Comparison of ENCODE assay signal across 8 cellular contexts in genomic region chr3:51982352-51982837, GRCh38. TPM values are rescaled to one million over a fixed set of nuclear protein-coding genes. Genes with fewer than 3 reads are reported as not detected.
A peak's percentile ranks its signal among the peaks of the same experiment; 100 is the strongest.
DNase-seq lines count a peak whose midpoint lies in the region; ATAC-seq and TF ChIP-seq lines count a peak whose summit lies in the region.

No MANE protein-coding gene starts in this region.

- TF ChIP-seq CTCF in AG04449 (IDR thresholded peaks at IDR 0.05; ENCODE audit: insufficient read depth, low read length, missing control alignments) (peak; percentile 64), GM12874 (IDR thresholded peaks at IDR 0.05; ENCODE audit: insufficient read depth, low read depth, low read length) (peak; percentile 92), left ventricle myocardium inferior (IDR thresholded peaks at IDR 0.05; ENCODE audit: borderline replicate concordance) (peak; percentile 55)

- POLR2A ChIA-PET in AG04449 (lab: Yijun Ruan, JAX), result interaction anchor here (1.1 to 3.6 kb wide), 7 partner anchors 9 to 75 kb away, joined by 3 to 35 read pairs (median 6); partner anchors contain the start of genes ABHD14B, DUSP7, PCBP4 and RPL29

- H3K27ac ChIP-seq in left ventricle myocardium inferior (replicated peaks), result peak overlapping the region; percentile 99

- ATAC-seq in HG02610 (IDR thresholded peaks at IDR 0.05; ENCODE audit: unreplicated experiment), result peak; percentile 31
- ATAC-seq in activated T-helper 17 cell treated with anti-CD3 and anti-CD28 coated beads, Interleukin-2, amount 50 U/mL, for 72 hours (replicated peaks), result peak; percentile 56

- H3K9me3 ChIP-seq in left ventricle myocardium inferior (replicated peaks), result no peaks in the 10 kb centered on the region

- DNase-seq in AG04449 (ENCODE audit: low read depth, low spot score) (no peak), NAMALWA (ENCODE audit: low spot score) (peak; percentile 51), left ventricle myocardium inferior (no peak), renal cortical epithelial cell (ENCODE audit: low read depth) (peak; percentile 87), NCI-H2029 (lab: John Stamatoyannopoulos, UW) (no peak)

- peaks cover 36% of the 10 kb centered on the region for H3K4me1 ChIP-seq in left ventricle myocardium inferior

- intact Hi-C loops in left ventricle myocardium inferior (cut with micrococcal nuclease), result no loop called here

- CTCF ChIA-PET in AG04449 (lab: Yijun Ruan, JAX), result interaction anchor here (0.8 to 4.5 kb wide), 11 partner anchors 9 to 356 kb away, joined by 3 to 80 read pairs (median 4); partner anchors contain the start of genes ABHD14A, ABHD14B, PARP3 and RPL29

- peak overlapping the region; percentile 79 for H3K27ac Mint-ChIP-seq in activated T-helper 17 cell treated with anti-CD3 and anti-CD28 coated beads, Interleukin-2, amount 50 U/mL, for 72 hours

- H3K36me3 ChIP-seq in left ventricle myocardium inferior, result no peaks in the 10 kb centered on the region

- H3K4me3 ChIP-seq in AG04449 (ENCODE audit: low read depth, low read length), result peak overlapping the region; percentile 71
- peak overlapping the region; percentile 85 for H3K4me3 ChIP-seq in left ventricle myocardium inferior

- H3K27me3 ChIP-seq in left ventricle myocardium inferior (ENCODE audit: low read depth), result no peaks in the 10 kb centered on the region

- H3K9me3 Mint-ChIP-seq in activated T-helper 17 cell treated with anti-CD3 and anti-CD28 coated beads, Interleukin-2, amount 50 U/mL, for 72 hours, result no peaks in the 10 kb centered on the region

- peak overlapping the region; percentile 90 for H3K4me3 Mint-ChIP-seq in activated T-helper 17 cell treated with anti-CD3 and anti-CD28 coated beads, Interleukin-2, amount 50 U/mL, for 72 hours

- peaks cover 4% of the 10 kb centered on the region for H3K4me1 Mint-ChIP-seq in activated T-helper 17 cell treated with anti-CD3 and anti-CD28 coated beads, Interleukin-2, amount 50 U/mL, for 72 hours

- H3K36me3 Mint-ChIP-seq in activated T-helper 17 cell treated with anti-CD3 and anti-CD28 coated beads, Interleukin-2, amount 50 U/mL, for 72 hours (ENCODE audit: low read depth), result peaks cover 10% of the 10 kb centered on the region

- no peaks in the 10 kb centered on the region for H3K27me3 Mint-ChIP-seq in activated T-helper 17 cell treated with anti-CD3 and anti-CD28 coated beads, Interleukin-2, amount 50 U/mL, for 72 hours

RNA-seq across cellular contexts. Expression of gene ACY1, which starts 0.9 kb away (rescaled TPM):
- 10 to 100 TPM; 39.5 to 49.9 TPM for total RNA-seq in activated T-helper 17 cell treated with anti-CD3 and anti-CD28 coated beads, Interleukin-2, amount 50 U/mL, for 72 hours
- total RNA-seq in left ventricle myocardium inferior, result 20.2 TPM
- 53.1 and 140 TPM in 2 replicates for total RNA-seq in renal cortical epithelial cell

RNA-seq across cellular contexts. Expression of gene ABHD14A, which starts 7.5 kb away (rescaled TPM):
- 10 to 100 TPM; 10.5 to 11.1 TPM for total RNA-seq in activated T-helper 17 cell treated with anti-CD3 and anti-CD28 coated beads, Interleukin-2, amount 50 U/mL, for 72 hours
- total RNA-seq in left ventricle myocardium inferior, result 25.8 TPM
- total RNA-seq in renal cortical epithelial cell, result 8.7 and 16.3 TPM in 2 replicates

RNA-seq across cellular contexts. Expression of gene ABHD14B, which starts 8.5 kb away (rescaled TPM):
- total RNA-seq in activated T-helper 17 cell treated with anti-CD3 and anti-CD28 coated beads, Interleukin-2, amount 50 U/mL, for 72 hours, result 10 to 100 TPM; 34.4 to 42.0 TPM
- 14.6 TPM for total RNA-seq in left ventricle myocardium inferior
- total RNA-seq in renal cortical epithelial cell, result 22.2 and 22.7 TPM in 2 replicates

RNA-seq across cellular contexts. Expression of gene RPL29, which starts 13.3 kb away (rescaled TPM):
- 1,000 to 10,000 TPM; 1,433 to 1,498 TPM for total RNA-seq in activated T-helper 17 cell treated with anti-CD3 and anti-CD28 coated beads, Interleukin-2, amount 50 U/mL, for 72 hours
- total RNA-seq in left ventricle myocardium inferior (621 TPM), renal cortical epithelial cell (846 and 1,109 TPM in 2 replicates)

RNA-seq across cellular contexts. Expression of gene PCBP4, which starts 15.1 kb away (rescaled TPM):
- total RNA-seq in activated T-helper 17 cell treated with anti-CD3 and anti-CD28 coated beads, Interleukin-2, amount 50 U/mL, for 72 hours, result 10 to 100 TPM; 16.4 to 18.5 TPM
- total RNA-seq in left ventricle myocardium inferior (73.0 TPM), renal cortical epithelial cell (51.7 and 69.4 TPM in 2 replicates)

Comparison
In these comparisons a context has a peak if more than half of its experiments do, and no peak if none do; other contexts are left out.
1. DNase-seq: peak in NAMALWA (single experiment) and renal cortical epithelial cell (single experiment); none in AG04449 (single experiment), left ventricle myocardium inferior (single experiment) and NCI-H2029 (single experiment).
2. Peak in every context shown above with its lines, with median percentiles within 50 percentile points of each other: CTCF ChIP-seq.